Comparison of ENCODE assay signal across 8 cellular contexts in the genomic region with DNA sequence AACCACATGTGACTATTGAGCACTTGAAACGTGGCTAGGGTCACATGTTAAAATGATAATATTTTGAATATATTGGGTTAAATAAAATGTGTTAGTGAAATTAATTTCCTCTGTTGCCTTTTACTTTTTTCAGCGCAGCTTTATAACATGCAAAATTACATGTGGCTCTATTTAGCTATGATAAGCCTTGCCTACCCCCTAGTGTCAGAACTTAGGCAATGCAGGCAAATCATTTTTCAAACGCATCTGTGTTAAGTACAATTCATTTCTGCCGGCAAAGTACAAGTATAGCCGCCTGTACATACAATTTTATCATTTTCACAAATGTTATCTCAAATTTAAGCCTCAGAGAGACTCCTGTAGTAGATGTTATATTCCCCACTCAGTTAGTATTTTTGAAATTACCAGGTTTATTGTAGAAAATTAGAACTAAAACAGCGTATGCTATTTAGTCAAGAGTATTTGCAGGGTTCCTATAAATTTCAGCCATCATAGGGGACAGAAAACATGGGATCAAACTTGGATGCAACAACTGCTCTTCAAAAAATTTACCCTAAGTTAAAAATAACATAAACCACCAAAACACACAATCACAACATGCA. TPM values are rescaled to one million over a fixed set of nuclear protein-coding genes. Genes with fewer than 3 reads are reported as not detected.
DNase-seq lines count a peak whose midpoint lies in the region; TF ChIP-seq lines count a peak whose summit lies in the region.

No MANE protein-coding gene starts in this region.

- CTCF ChIA-PET in A673 (lab: Charles Lee): no interaction called here

- H3K4me3 ChIP-seq in A673 (ENCODE audit: low read depth, low read length, poor library complexity, severe bottlenecking) (no peak overlapping the region), H7 (ENCODE audit: insufficient read depth, low read depth, low read length) (no peak overlapping the region), vagina (no peak overlapping the region)

- peak; percentile 51 for DNase-seq in A673 (ENCODE audit: low spot score)
- DNase-seq in GM03348 (ENCODE audit: low spot score): peak; percentile 61
- DNase-seq in H7: peak; percentile 4
- peak; percentile 20 for DNase-seq in SHP77 treated with DMSO at 0.1 percent for 48 hours (lab: John Stamatoyannopoulos, UW)
- peak; percentile 72 to 75 for DNase-seq in dermis microvascular lymphatic vessel endothelial cell (ENCODE audit: low read depth in 2 of 2)
- DNase-seq in medulla oblongata (ENCODE audit: extremely low spot score): peak; percentile 81
- no peak for DNase-seq in vagina (ENCODE audit: extremely low spot score in 2 of 2)

- no TSS peak for BruUV-seq in A673 (replicated peaks; lab: Mats Ljungman, UMichigan)

- H3K27me3 ChIP-seq in A673 (replicated peaks; ENCODE audit: insufficient read depth, low read depth, low read length, poor library complexity) (no peaks in the 10 kb centered on the region), H7 (ENCODE audit: control insufficient read depth, insufficient read depth, low read length) (no peaks in the 10 kb centered on the region), vagina (no peaks in the 10 kb centered on the region)

- H3K4me1 ChIP-seq in A673 (ENCODE audit: insufficient read depth, low read length, poor library complexity, severe bottlenecking) (no peaks in the 10 kb centered on the region), vagina (no peaks in the 10 kb centered on the region)

- POLR2A ChIA-PET in A673 (lab: Charles Lee; ENCODE audit: low non-redundant PET): no interaction called here

- no peaks in the 10 kb centered on the region for H3K9me3 ChIP-seq in A673 (ENCODE audit: low read depth, low read length, poor library complexity, severe bottlenecking)
- H3K9me3 ChIP-seq in vagina: no peaks in the 10 kb centered on the region

- intact Hi-C loops in A673 (cut with micrococcal nuclease; ENCODE audit: unreplicated experiment) (loop anchor here (5.0 kb wide), 3 partner anchors 96 to 1764 kb away; no protein-coding TSS in a partner anchor), vagina (cut with DNase I) (loop anchor here (10.0 kb wide), 1 partner anchor 1901 kb away; no protein-coding TSS in a partner anchor)

- no peak for TF ChIP-seq POLR2A in vagina (IDR thresholded peaks at IDR 0.05)

- TF ChIP-seq CTCF in A673 (conservative IDR thresholded peaks at IDR 0.05; ENCODE audit: low read depth, low read length) (peak; percentile 70), LNCAP (IDR thresholded peaks at IDR 0.05) (peak; percentile 93), vagina (IDR thresholded peaks at IDR 0.05) (peak; percentile 50 to 81 (median 53))

- H3K27ac ChIP-seq in A673 (ENCODE audit: low read depth, low read length, poor library complexity, severe bottlenecking) (no peak overlapping the region), vagina (no peak overlapping the region)

- H3K36me3 ChIP-seq in A673 (ENCODE audit: insufficient read depth, low read length, poor library complexity, severe bottlenecking): no peaks in the 10 kb centered on the region
- no peaks in the 10 kb centered on the region for H3K36me3 ChIP-seq in H7 (replicated peaks; ENCODE audit: control insufficient read depth, insufficient read depth, low read length)
- H3K36me3 ChIP-seq in vagina: no peaks in the 10 kb centered on the region

RNA-seq across cellular contexts. Expression of a gene that starts 56.1 kb away (rescaled TPM):
- not detected in 2 replicates for total RNA-seq in A673 (2021)
- total RNA-seq in H7 (2014; rRNA removed; shearing (Covaris generic)): 0.59 and 1.0 TPM in 2 replicates
- not detected in 2 replicates for total RNA-seq in dermis microvascular lymphatic vessel endothelial cell
- 0.74 TPM for total RNA-seq in vagina

Comparison
In these comparisons a context has a peak if more than half of its experiments do, and no peak if none do; other contexts are left out.
1. DNase-seq: peak in A673 (single experiment), GM03348 (single experiment), H7 (single experiment), SHP77 treated with DMSO at 0.1 percent for 48 hours (single experiment), dermis microvascular lymphatic vessel endothelial cell (2 of 2) and medulla oblongata (single experiment); none in vagina (0 of 2).
2. Peak in every context shown above with its lines, with median percentiles within 50 percentile points of each other: CTCF ChIP-seq.